In the genomic region with DNA sequence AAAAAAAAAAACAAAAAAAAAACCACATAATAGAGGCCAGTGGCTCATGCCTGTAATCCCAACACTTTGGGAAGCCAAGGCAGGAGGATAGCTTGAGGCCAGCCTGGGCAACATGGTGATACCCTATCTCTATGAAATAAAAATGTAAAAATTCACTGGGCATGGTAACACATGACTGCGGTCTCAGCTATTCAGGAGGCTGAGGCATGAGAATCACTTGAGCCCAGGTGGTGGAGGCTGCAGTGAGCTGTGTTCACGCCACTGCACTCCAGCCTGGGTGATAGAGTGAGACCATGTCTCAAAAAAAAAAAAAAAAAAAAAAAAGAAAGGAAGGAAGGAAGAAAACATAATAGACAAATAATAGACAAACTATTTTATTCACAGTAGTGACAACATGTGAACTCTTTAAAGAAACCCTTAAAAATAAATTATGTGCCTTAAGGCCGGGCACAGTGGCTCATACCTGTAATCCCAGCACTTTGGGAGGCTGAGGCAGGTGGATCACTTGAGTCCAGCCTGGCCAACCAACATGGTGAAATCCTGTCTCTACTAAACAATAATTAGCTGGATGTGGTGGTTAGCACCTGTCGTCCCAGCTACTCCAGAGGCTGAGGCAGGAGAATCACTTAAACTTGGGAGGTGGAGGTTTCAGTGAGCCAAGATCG, we compare ENCODE assay signal across 1 cellular context. TPM values are rescaled to one million over a fixed set of nuclear protein-coding genes. Genes with fewer than 3 reads are reported as not detected.
"Had no signal": no experiment of that assay in that cellular context is flagged by ENCODE, and none has a peak within 500 bp of the region (broad histone marks: within the 10 kb centered on the region; RNA-seq: fewer than 3 reads in every experiment).

No MANE protein-coding gene starts in this region.

RNA-seq across cellular contexts. Expression of a gene that starts 11.3 kb away (rescaled TPM):
- total RNA-seq: HT-29 had no signal
